Comparison of ENCODE assay signal across 1 cellular context in genomic region chr14:32013083-32013482, GRCh38.
A peak's percentile ranks its signal among the peaks of the same experiment; 100 is the strongest.
TF ChIP-seq lines count a peak whose summit lies in the region.

No MANE protein-coding gene starts in this region.

TF ChIP-seq in HepG2, 621 proteins besides CTCF, POLR2A, EP300 and RAD21 (continued from another document and continues in another):
- no peak for TF ChIP-seq IRX3 (CRISPR knock-in tag; IDR thresholded peaks at IDR 0.05; ENCODE audit: borderline replicate concordance, low read depth)
- no peak for TF ChIP-seq TMF1 (CRISPR knock-in tag; IDR thresholded peaks at IDR 0.05; ENCODE audit: low read depth)
- no peak for TF ChIP-seq ZNF281 (CRISPR knock-in tag; IDR thresholded peaks at IDR 0.05; ENCODE audit: borderline replicate concordance)
- TF ChIP-seq GATAD2A (CRISPR knock-in tag; IDR thresholded peaks at IDR 0.05), result peak; percentile 34; the same call in 1 of the 2 replicates
- no peak for TF ChIP-seq FOXO4 (CRISPR knock-in tag; conservative IDR thresholded peaks at IDR 0.05)
- TF ChIP-seq SMAD3 (CRISPR knock-in tag; IDR thresholded peaks at IDR 0.05), result no peak
- 0 out of 2 replicates have a peak, but pooled peaks have one; percentile 35 for TF ChIP-seq RXRB (CRISPR knock-in tag; IDR thresholded peaks at IDR 0.05; ENCODE audit: borderline replicate concordance)
- TF ChIP-seq FOSL1 (CRISPR knock-in tag; IDR thresholded peaks at IDR 0.05; ENCODE audit: borderline replicate concordance), result peak; percentile 25; the same call in 1 of the 2 replicates
- no peak for TF ChIP-seq HOXA9 (CRISPR knock-in tag; IDR thresholded peaks at IDR 0.05; ENCODE audit: borderline replicate concordance)
- no peak for TF ChIP-seq ZNF558 (CRISPR knock-in tag; IDR thresholded peaks at IDR 0.05; ENCODE audit: borderline replicate concordance)
- no peak for TF ChIP-seq ZNF850 (CRISPR knock-in tag; conservative IDR thresholded peaks at IDR 0.05)
- TF ChIP-seq SIX4 (CRISPR knock-in tag; IDR thresholded peaks at IDR 0.05), result no peak
- TF ChIP-seq ZNF687 (CRISPR knock-in tag; IDR thresholded peaks at IDR 0.05), result no peak
- TF ChIP-seq SNAPC4 (CRISPR knock-in tag; IDR thresholded peaks at IDR 0.05), result no peak
- TF ChIP-seq SP2 (CRISPR knock-in tag; IDR thresholded peaks at IDR 0.05), result no peak
- TF ChIP-seq JDP2 (CRISPR knock-in tag; IDR thresholded peaks at IDR 0.05; ENCODE audit: borderline replicate concordance), result no peak
- TF ChIP-seq ZFP90 (CRISPR knock-in tag; IDR thresholded peaks at IDR 0.05; ENCODE audit: borderline replicate concordance), result no peak
- TF ChIP-seq ZFP1 (CRISPR knock-in tag; IDR thresholded peaks at IDR 0.05), result 0 out of 2 replicates have a peak, but pooled peaks have one; percentile 38
- TF ChIP-seq NFYB (CRISPR knock-in tag; IDR thresholded peaks at IDR 0.05), result no peak
- TF ChIP-seq ISX (CRISPR knock-in tag; conservative IDR thresholded peaks at IDR 0.05), result no peak
- TF ChIP-seq NFIB (CRISPR knock-in tag; IDR thresholded peaks at IDR 0.05; ENCODE audit: borderline replicate concordance), result no peak
- TF ChIP-seq TEAD2 (CRISPR knock-in tag; IDR thresholded peaks at IDR 0.05), result no peak
- TF ChIP-seq, protein P1, sequence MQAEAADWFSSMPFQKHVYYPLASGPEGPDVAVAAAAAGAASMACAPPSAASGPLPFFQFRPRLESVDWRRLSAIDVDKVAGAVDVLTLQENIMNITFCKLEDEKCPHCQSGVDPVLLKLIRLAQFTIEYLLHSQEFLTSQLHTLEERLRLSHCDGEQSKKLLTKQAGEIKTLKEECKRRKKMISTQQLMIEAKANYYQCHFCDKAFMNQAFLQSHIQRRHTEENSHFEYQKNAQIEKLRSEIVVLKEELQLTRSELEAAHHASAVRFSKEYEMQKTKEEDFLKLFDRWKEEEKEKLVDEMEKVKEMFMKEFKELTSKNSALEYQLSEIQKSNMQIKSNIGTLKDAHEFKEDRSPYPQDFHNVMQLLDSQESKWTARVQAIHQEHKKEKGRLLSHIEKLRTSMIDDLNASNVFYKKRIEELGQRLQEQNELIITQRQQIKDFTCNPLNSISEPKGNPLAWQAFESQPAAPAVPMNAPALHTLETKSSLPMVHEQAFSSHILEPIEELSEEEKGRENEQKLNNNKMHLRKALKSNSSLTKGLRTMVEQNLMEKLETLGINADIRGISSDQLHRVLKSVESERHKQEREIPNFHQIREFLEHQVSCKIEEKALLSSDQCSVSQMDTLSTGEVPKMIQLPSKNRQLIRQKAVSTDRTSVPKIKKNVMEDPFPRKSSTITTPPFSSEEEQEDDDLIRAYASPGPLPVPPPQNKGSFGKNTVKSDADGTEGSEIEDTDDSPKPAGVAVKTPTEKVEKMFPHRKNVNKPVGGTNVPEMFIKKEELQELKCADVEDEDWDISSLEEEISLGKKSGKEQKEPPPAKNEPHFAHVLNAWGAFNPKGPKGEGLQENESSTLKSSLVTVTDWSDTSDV (CRISPR knock-in tag; IDR thresholded peaks at IDR 0.05), result no peak
- 0 out of 2 replicates have a peak, but pooled peaks have one; percentile 48 for TF ChIP-seq GPN1 (CRISPR knock-in tag; IDR thresholded peaks at IDR 0.05; ENCODE audit: borderline replicate concordance)
- 0 out of 2 replicates have a peak, but pooled peaks have one; percentile 21 for TF ChIP-seq ZNF678 (CRISPR knock-in tag; IDR thresholded peaks at IDR 0.05)
- TF ChIP-seq NR1H2 (CRISPR knock-in tag; IDR thresholded peaks at IDR 0.05; ENCODE audit: borderline replicate concordance, low read depth), result no peak
- TF ChIP-seq KDM2A (CRISPR knock-in tag; IDR thresholded peaks at IDR 0.05; ENCODE audit: borderline replicate concordance, low read depth), result 0 out of 2 replicates have a peak, but pooled peaks have one; percentile 26
- no peak for TF ChIP-seq NFE2 (CRISPR knock-in tag; IDR thresholded peaks at IDR 0.05)
- TF ChIP-seq, protein P2, sequence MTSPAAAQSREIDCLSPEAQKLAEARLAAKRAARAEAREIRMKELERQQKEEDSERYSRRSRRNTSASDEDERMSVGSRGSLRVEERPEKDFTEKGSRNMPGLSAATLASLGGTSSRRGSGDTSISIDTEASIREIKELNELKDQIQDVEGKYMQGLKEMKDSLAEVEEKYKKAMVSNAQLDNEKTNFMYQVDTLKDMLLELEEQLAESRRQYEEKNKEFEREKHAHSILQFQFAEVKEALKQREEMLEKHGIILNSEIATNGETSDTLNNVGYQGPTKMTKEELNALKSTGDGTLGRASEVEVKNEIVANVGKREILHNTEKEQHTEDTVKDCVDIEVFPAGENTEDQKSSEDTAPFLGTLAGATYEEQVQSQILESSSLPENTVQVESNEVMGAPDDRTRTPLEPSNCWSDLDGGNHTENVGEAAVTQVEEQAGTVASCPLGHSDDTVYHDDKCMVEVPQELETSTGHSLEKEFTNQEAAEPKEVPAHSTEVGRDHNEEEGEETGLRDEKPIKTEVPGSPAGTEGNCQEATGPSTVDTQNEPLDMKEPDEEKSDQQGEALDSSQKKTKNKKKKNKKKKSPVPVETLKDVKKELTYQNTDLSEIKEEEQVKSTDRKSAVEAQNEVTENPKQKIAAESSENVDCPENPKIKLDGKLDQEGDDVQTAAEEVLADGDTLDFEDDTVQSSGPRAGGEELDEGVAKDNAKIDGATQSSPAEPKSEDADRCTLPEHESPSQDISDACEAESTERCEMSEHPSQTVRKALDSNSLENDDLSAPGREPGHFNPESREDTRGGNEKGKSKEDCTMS (CRISPR knock-in tag; conservative IDR thresholded peaks at IDR 0.05), result no peak
- TF ChIP-seq, protein P3, sequence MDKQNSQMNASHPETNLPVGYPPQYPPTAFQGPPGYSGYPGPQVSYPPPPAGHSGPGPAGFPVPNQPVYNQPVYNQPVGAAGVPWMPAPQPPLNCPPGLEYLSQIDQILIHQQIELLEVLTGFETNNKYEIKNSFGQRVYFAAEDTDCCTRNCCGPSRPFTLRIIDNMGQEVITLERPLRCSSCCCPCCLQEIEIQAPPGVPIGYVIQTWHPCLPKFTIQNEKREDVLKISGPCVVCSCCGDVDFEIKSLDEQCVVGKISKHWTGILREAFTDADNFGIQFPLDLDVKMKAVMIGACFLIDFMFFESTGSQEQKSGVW (CRISPR knock-in tag; IDR thresholded peaks at IDR 0.05; ENCODE audit: borderline replicate concordance), result no peak
- no peak for TF ChIP-seq RFXANK (CRISPR knock-in tag; IDR thresholded peaks at IDR 0.05)
- no peak for TF ChIP-seq ZNF383 (CRISPR knock-in tag; IDR thresholded peaks at IDR 0.05; ENCODE audit: borderline replicate concordance)
- TF ChIP-seq, protein P4, sequence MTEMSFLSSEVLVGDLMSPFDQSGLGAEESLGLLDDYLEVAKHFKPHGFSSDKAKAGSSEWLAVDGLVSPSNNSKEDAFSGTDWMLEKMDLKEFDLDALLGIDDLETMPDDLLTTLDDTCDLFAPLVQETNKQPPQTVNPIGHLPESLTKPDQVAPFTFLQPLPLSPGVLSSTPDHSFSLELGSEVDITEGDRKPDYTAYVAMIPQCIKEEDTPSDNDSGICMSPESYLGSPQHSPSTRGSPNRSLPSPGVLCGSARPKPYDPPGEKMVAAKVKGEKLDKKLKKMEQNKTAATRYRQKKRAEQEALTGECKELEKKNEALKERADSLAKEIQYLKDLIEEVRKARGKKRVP (CRISPR knock-in tag; IDR thresholded peaks at IDR 0.05), result no peak
- TF ChIP-seq ZNF138 (CRISPR knock-in tag; IDR thresholded peaks at IDR 0.05; ENCODE audit: low read depth), result no peak
- no peak for TF ChIP-seq ZNF292 (CRISPR knock-in tag; IDR thresholded peaks at IDR 0.05; ENCODE audit: borderline replicate concordance, low read depth)
- no peak for TF ChIP-seq ZNF652 (CRISPR knock-in tag; IDR thresholded peaks at IDR 0.05; ENCODE audit: borderline replicate concordance, low read depth)
- no peak for TF ChIP-seq ZNF431 (CRISPR knock-in tag; IDR thresholded peaks at IDR 0.05; ENCODE audit: borderline replicate concordance, low read depth)
